ENCODE assay signal across 1 cellular context in the genomic region with DNA sequence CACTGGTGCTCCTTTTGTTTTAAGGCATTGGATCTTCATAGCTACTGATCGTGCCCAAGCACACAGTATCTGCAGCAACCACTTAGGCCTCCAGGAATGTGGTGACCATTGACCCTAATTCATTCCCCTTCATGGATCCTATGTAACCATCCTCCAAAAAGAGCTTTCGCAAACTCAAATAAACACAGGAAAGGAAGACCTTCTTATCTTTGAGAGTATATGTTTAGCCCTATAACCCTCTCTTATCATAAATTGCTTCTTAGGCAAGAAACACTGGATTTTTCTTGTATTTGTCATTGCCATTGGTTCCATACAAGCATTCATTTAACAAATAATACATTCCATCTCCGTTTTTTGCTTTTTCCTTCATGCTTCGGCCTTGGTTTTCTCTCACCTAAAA.
A peak's percentile ranks its signal among the peaks of the same experiment; 100 is the strongest.
TF ChIP-seq lines count a peak whose summit lies in the region.

No MANE protein-coding gene starts in this region.

TF ChIP-seq in HepG2, 621 proteins besides CTCF, POLR2A, EP300 and RAD21 (continues in another document):
- TF ChIP-seq BHLHE40 (IDR thresholded peaks at IDR 0.05; ENCODE audit: low read length) (no peak), ZNF20 (CRISPR knock-in tag; IDR thresholded peaks at IDR 0.05) (no peak), ZNF644 (CRISPR knock-in tag; IDR thresholded peaks at IDR 0.05; ENCODE audit: low read depth) (peak; percentile 81), HMG20A (CRISPR knock-in tag; IDR thresholded peaks at IDR 0.05; ENCODE audit: borderline replicate concordance) (peak; percentile 56), ZNF3 (CRISPR knock-in tag; IDR thresholded peaks at IDR 0.05) (no peak), ZNF225 (CRISPR knock-in tag; IDR thresholded peaks at IDR 0.05) (no peak), ZNF460 (CRISPR knock-in tag; IDR thresholded peaks at IDR 0.05; ENCODE audit: borderline replicate concordance) (no peak), CEBPG (CRISPR knock-in tag; IDR thresholded peaks at IDR 0.05) (peak; percentile 84), ZSCAN29 (CRISPR knock-in tag; conservative IDR thresholded peaks at IDR 0.05) (no peak), GATA4 (IDR thresholded peaks at IDR 0.05; ENCODE audit: borderline replicate concordance, low read depth) (peak; percentile 81), ZFP1 (CRISPR knock-in tag; IDR thresholded peaks at IDR 0.05) (no peak), FLYWCH1 (CRISPR knock-in tag; IDR thresholded peaks at IDR 0.05) (no peak), ZSCAN22 (CRISPR knock-in tag; IDR thresholded peaks at IDR 0.05) (no peak), ZNF589 (CRISPR knock-in tag; conservative IDR thresholded peaks at IDR 0.05) (no peak), ZBTB7A (CRISPR knock-in tag; IDR thresholded peaks at IDR 0.05) (no peak), RFXAP (CRISPR knock-in tag; IDR thresholded peaks at IDR 0.05; ENCODE audit: borderline replicate concordance) (no peak), NFIC (IDR thresholded peaks at IDR 0.05; ENCODE audit: low read length) (peak; percentile 62; the same call in 1 of the 2 replicates), SRF (IDR thresholded peaks at IDR 0.05; ENCODE audit: low read depth, low read length) (no peak), GATAD2A (CRISPR knock-in tag; IDR thresholded peaks at IDR 0.05) (peak; percentile 92), SP1 (IDR thresholded peaks at IDR 0.05) (no peak), SP1 (CRISPR knock-in tag; IDR thresholded peaks at IDR 0.05) (no peak), ZNF550 (CRISPR knock-in tag; IDR thresholded peaks at IDR 0.05; ENCODE audit: borderline replicate concordance) (no peak), TEAD2 (CRISPR knock-in tag; IDR thresholded peaks at IDR 0.05) (no peak), KLF9 (CRISPR knock-in tag; IDR thresholded peaks at IDR 0.05; ENCODE audit: low read depth) (no peak), KAT7 (CRISPR knock-in tag; IDR thresholded peaks at IDR 0.05; ENCODE audit: borderline replicate concordance) (no peak), DNMT3B (CRISPR knock-in tag; conservative IDR thresholded peaks at IDR 0.05) (no peak), ZNF337 (CRISPR knock-in tag; IDR thresholded peaks at IDR 0.05; ENCODE audit: borderline replicate concordance, low read depth) (no peak), ZNF543 (CRISPR knock-in tag; IDR thresholded peaks at IDR 0.05) (0 out of 2 replicates have a peak, but pooled peaks have one; percentile 38), ZNF224 (CRISPR knock-in tag; IDR thresholded peaks at IDR 0.05) (no peak), ZBTB21 (CRISPR knock-in tag; IDR thresholded peaks at IDR 0.05) (no peak), ZNF496 (CRISPR knock-in tag; IDR thresholded peaks at IDR 0.05; ENCODE audit: insufficient replicate concordance) (no peak)
- TF ChIP-seq, protein P1, sequence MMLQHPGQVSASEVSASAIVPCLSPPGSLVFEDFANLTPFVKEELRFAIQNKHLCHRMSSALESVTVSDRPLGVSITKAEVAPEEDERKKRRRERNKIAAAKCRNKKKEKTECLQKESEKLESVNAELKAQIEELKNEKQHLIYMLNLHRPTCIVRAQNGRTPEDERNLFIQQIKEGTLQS (CRISPR knock-in tag; IDR thresholded peaks at IDR 0.05), result 0 out of 2 replicates have a peak, but pooled peaks have one; percentile 45
- TF ChIP-seq, protein P2, sequence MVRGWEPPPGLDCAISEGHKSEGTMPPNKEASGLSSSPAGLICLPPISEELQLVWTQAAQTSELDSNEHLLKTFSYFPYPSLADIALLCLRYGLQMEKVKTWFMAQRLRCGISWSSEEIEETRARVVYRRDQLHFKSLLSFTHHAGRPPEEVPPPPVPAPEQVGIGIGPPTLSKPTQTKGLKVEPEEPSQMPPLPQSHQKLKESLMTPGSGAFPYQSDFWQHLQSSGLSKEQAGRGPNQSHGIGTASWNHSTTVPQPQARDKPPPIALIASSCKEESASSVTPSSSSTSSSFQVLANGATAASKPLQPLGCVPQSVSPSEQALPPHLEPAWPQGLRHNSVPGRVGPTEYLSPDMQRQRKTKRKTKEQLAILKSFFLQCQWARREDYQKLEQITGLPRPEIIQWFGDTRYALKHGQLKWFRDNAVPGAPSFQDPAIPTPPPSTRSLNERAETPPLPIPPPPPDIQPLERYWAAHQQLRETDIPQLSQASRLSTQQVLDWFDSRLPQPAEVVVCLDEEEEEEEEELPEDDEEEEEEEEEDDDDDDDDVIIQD (CRISPR knock-in tag; IDR thresholded peaks at IDR 0.05; ENCODE audit: low read depth), result no peak
- TF ChIP-seq, protein P3, sequence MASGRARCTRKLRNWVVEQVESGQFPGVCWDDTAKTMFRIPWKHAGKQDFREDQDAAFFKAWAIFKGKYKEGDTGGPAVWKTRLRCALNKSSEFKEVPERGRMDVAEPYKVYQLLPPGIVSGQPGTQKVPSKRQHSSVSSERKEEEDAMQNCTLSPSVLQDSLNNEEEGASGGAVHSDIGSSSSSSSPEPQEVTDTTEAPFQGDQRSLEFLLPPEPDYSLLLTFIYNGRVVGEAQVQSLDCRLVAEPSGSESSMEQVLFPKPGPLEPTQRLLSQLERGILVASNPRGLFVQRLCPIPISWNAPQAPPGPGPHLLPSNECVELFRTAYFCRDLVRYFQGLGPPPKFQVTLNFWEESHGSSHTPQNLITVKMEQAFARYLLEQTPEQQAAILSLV (CRISPR knock-in tag; IDR thresholded peaks at IDR 0.05; ENCODE audit: borderline replicate concordance), result no peak
- TF ChIP-seq, protein P4, sequence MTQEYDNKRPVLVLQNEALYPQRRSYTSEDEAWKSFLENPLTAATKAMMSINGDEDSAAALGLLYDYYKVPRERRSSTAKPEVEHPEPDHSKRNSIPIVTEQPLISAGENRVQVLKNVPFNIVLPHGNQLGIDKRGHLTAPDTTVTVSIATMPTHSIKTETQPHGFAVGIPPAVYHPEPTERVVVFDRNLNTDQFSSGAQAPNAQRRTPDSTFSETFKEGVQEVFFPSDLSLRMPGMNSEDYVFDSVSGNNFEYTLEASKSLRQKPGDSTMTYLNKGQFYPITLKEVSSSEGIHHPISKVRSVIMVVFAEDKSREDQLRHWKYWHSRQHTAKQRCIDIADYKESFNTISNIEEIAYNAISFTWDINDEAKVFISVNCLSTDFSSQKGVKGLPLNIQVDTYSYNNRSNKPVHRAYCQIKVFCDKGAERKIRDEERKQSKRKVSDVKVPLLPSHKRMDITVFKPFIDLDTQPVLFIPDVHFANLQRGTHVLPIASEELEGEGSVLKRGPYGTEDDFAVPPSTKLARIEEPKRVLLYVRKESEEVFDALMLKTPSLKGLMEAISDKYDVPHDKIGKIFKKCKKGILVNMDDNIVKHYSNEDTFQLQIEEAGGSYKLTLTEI (CRISPR knock-in tag; conservative IDR thresholded peaks at IDR 0.05), result no peak
- TF ChIP-seq, protein P5, sequence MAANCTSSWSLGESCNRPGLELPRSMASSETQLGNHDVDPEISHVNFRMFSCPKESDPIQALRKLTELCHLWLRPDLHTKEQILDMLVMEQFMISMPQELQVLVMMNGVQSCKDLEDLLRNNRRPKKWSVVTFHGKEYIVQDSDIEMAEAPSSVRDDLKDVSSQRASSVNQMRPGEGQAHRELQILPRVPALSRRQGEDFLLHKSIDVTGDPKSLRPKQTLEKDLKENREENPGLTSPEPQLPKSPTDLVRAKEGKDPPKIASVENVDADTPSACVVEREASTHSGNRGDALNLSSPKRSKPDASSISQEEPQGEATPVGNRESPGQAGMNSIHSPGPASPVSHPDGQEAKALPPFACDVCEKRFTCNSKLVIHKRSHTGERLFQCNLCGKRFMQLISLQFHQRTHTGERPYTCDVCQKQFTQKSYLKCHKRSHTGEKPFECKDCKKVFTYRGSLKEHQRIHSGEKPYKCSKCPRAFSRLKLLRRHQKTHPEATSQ (CRISPR knock-in tag; IDR thresholded peaks at IDR 0.05; ENCODE audit: borderline replicate concordance), result peak; percentile 46; the same call in 1 of the 2 replicates
- TF ChIP-seq, protein P6, sequence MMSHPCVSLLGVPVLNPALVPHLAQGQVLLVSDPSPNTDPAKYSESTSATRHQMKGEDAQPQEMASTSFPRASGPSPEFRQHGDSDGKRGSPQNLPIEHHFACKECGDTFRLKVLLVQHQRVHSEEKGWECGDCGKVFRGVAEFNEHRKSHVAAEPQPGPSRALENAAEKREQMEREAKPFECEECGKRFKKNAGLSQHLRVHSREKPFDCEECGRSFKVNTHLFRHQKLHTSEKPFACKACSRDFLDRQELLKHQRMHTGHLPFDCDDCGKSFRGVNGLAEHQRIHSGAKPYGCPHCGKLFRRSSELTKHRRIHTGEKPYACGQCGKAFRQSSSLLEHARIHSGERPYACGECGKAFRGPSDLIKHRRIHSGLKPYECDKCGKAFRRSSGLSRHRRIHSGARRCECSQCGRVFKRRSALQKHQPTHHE (CRISPR knock-in tag; IDR thresholded peaks at IDR 0.05; ENCODE audit: borderline replicate concordance), result no peak
- TF ChIP-seq, protein P7, sequence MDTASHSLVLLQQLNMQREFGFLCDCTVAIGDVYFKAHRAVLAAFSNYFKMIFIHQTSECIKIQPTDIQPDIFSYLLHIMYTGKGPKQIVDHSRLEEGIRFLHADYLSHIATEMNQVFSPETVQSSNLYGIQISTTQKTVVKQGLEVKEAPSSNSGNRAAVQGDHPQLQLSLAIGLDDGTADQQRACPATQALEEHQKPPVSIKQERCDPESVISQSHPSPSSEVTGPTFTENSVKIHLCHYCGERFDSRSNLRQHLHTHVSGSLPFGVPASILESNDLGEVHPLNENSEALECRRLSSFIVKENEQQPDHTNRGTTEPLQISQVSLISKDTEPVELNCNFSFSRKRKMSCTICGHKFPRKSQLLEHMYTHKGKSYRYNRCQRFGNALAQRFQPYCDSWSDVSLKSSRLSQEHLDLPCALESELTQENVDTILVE (CRISPR knock-in tag; IDR thresholded peaks at IDR 0.05), result no peak
- TF ChIP-seq, protein P8, sequence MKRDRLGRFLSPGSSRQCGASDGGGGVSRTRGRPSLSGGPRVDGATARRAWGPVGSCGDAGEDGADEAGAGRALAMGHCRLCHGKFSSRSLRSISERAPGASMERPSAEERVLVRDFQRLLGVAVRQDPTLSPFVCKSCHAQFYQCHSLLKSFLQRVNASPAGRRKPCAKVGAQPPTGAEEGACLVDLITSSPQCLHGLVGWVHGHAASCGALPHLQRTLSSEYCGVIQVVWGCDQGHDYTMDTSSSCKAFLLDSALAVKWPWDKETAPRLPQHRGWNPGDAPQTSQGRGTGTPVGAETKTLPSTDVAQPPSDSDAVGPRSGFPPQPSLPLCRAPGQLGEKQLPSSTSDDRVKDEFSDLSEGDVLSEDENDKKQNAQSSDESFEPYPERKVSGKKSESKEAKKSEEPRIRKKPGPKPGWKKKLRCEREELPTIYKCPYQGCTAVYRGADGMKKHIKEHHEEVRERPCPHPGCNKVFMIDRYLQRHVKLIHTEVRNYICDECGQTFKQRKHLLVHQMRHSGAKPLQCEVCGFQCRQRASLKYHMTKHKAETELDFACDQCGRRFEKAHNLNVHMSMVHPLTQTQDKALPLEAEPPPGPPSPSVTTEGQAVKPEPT (CRISPR knock-in tag; IDR thresholded peaks at IDR 0.05; ENCODE audit: low read depth), result no peak
- TF ChIP-seq, protein P9, sequence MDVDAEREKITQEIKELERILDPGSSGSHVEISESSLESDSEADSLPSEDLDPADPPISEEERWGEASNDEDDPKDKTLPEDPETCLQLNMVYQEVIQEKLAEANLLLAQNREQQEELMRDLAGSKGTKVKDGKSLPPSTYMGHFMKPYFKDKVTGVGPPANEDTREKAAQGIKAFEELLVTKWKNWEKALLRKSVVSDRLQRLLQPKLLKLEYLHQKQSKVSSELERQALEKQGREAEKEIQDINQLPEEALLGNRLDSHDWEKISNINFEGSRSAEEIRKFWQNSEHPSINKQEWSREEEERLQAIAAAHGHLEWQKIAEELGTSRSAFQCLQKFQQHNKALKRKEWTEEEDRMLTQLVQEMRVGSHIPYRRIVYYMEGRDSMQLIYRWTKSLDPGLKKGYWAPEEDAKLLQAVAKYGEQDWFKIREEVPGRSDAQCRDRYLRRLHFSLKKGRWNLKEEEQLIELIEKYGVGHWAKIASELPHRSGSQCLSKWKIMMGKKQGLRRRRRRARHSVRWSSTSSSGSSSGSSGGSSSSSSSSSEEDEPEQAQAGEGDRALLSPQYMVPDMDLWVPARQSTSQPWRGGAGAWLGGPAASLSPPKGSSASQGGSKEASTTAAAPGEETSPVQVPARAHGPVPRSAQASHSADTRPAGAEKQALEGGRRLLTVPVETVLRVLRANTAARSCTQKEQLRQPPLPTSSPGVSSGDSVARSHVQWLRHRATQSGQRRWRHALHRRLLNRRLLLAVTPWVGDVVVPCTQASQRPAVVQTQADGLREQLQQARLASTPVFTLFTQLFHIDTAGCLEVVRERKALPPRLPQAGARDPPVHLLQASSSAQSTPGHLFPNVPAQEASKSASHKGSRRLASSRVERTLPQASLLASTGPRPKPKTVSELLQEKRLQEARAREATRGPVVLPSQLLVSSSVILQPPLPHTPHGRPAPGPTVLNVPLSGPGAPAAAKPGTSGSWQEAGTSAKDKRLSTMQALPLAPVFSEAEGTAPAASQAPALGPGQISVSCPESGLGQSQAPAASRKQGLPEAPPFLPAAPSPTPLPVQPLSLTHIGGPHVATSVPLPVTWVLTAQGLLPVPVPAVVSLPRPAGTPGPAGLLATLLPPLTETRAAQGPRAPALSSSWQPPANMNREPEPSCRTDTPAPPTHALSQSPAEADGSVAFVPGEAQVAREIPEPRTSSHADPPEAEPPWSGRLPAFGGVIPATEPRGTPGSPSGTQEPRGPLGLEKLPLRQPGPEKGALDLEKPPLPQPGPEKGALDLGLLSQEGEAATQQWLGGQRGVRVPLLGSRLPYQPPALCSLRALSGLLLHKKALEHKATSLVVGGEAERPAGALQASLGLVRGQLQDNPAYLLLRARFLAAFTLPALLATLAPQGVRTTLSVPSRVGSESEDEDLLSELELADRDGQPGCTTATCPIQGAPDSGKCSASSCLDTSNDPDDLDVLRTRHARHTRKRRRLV (CRISPR knock-in tag; IDR thresholded peaks at IDR 0.05), result no peak
- TF ChIP-seq, protein P10, sequence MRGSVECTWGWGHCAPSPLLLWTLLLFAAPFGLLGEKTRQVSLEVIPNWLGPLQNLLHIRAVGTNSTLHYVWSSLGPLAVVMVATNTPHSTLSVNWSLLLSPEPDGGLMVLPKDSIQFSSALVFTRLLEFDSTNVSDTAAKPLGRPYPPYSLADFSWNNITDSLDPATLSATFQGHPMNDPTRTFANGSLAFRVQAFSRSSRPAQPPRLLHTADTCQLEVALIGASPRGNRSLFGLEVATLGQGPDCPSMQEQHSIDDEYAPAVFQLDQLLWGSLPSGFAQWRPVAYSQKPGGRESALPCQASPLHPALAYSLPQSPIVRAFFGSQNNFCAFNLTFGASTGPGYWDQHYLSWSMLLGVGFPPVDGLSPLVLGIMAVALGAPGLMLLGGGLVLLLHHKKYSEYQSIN (CRISPR knock-in tag; IDR thresholded peaks at IDR 0.05; ENCODE audit: borderline replicate concordance), result no peak
